1 cellular context compared by ENCODE assay signal in genomic region chr5:118987988-118988945, GRCh38.
TF ChIP-seq lines count a peak whose summit lies in the region.

Gene DTWD2, minus strand, starts transcription at chr5:118988547. Its CDS starts 36 bp downstream, at chr5:118988511.

TF ChIP-seq in HEK293, 187 proteins besides CTCF, POLR2A, EP300 and RAD21 (continued from another document and continues in another):
- TF ChIP-seq PRDM2 (tag by site-specific recombination; IDR thresholded peaks at IDR 0.05; ENCODE audit: borderline replicate concordance) = no peak
- no peak for TF ChIP-seq ZNF473 (tag by site-specific recombination; IDR thresholded peaks at IDR 0.05)
- no peak for TF ChIP-seq ZNF366 (tag by site-specific recombination; conservative IDR thresholded peaks at IDR 0.05)
- TF ChIP-seq ZNF184 (tag by site-specific recombination; IDR thresholded peaks at IDR 0.05) = no peak
- no peak for TF ChIP-seq ZSCAN4 (tag by site-specific recombination; IDR thresholded peaks at IDR 0.05)
- TF ChIP-seq ZXDB (tag by site-specific recombination; IDR thresholded peaks at IDR 0.05) = peak; percentile 76
- peak; percentile 76; the same call in 1 of the 2 replicates for TF ChIP-seq ZNF600 (tag by site-specific recombination; IDR thresholded peaks at IDR 0.05)
- no peak; the same call in 1 of the 2 replicates for TF ChIP-seq EGR2 (tag by site-specific recombination; IDR thresholded peaks at IDR 0.05; ENCODE audit: low read depth)
- no peak for TF ChIP-seq ZNF670 (tag by site-specific recombination; IDR thresholded peaks at IDR 0.05; ENCODE audit: low read depth)
- no peak for TF ChIP-seq AEBP2 (tag by site-specific recombination; IDR thresholded peaks at IDR 0.05; ENCODE audit: borderline replicate concordance)
- peak; percentile 82; the same call in 1 of the 2 replicates for TF ChIP-seq ZNF221 (tag by site-specific recombination; IDR thresholded peaks at IDR 0.05; ENCODE audit: borderline replicate concordance)
- TF ChIP-seq ZNF791 (tag by site-specific recombination; IDR thresholded peaks at IDR 0.05) = no peak
- no peak for TF ChIP-seq FEZF1 (tag by site-specific recombination; IDR thresholded peaks at IDR 0.05)
- no peak for TF ChIP-seq ZNF26 (tag by site-specific recombination; IDR thresholded peaks at IDR 0.05)
- 0 out of 2 replicates have a peak, but pooled peaks have one; percentile 26 for TF ChIP-seq ZSCAN5A (tag by site-specific recombination; IDR thresholded peaks at IDR 0.05)
- no peak for TF ChIP-seq ZNF433 (tag by site-specific recombination; IDR thresholded peaks at IDR 0.05; ENCODE audit: low read depth)
- TF ChIP-seq ZNF596 (tag by site-specific recombination; IDR thresholded peaks at IDR 0.05) = no peak
- TF ChIP-seq ZNF174 (tag by site-specific recombination; IDR thresholded peaks at IDR 0.05) = no peak
- peak; percentile 57 for TF ChIP-seq ZNF654 (tag by site-specific recombination; IDR thresholded peaks at IDR 0.05; ENCODE audit: low read depth)
- no peak; the same call in none of the 2 replicates for TF ChIP-seq ZBTB11 (tag by site-specific recombination; conservative IDR thresholded peaks at IDR 0.05; ENCODE audit: low read depth)
- TF ChIP-seq HOXC10 (CRISPR knock-in tag; IDR thresholded peaks at IDR 0.05) = no peak
- TF ChIP-seq KLF1 (tag by site-specific recombination; IDR thresholded peaks at IDR 0.05) = 0 out of 2 replicates have a peak, but pooled peaks have one; percentile 40
- peak; percentile 29; the same call in 1 of the 2 replicates for TF ChIP-seq ZNF37A (tag by site-specific recombination; IDR thresholded peaks at IDR 0.05)
- no peak for TF ChIP-seq ZNF350 (tag by site-specific recombination; IDR thresholded peaks at IDR 0.05)
- no peak for TF ChIP-seq ZNF140 (tag by site-specific recombination; IDR thresholded peaks at IDR 0.05)
- TF ChIP-seq KLF9 (tag by site-specific recombination; IDR thresholded peaks at IDR 0.05; ENCODE audit: low read depth) = peak; percentile 68
- no peak for TF ChIP-seq ZNF639 (tag by site-specific recombination; IDR thresholded peaks at IDR 0.05)
- TF ChIP-seq ZNF776 (tag by site-specific recombination; IDR thresholded peaks at IDR 0.05; ENCODE audit: borderline replicate concordance) = no peak
- TF ChIP-seq ZNF324 (tag by site-specific recombination; IDR thresholded peaks at IDR 0.05) = 0 out of 2 replicates have a peak, but pooled peaks have one; percentile 53
- TF ChIP-seq ZNF426 (tag by site-specific recombination; IDR thresholded peaks at IDR 0.05) = no peak
- TF ChIP-seq ZNF132 (tag by site-specific recombination; IDR thresholded peaks at IDR 0.05; ENCODE audit: borderline replicate concordance) = no peak
- TF ChIP-seq ZNF202 (tag by site-specific recombination; IDR thresholded peaks at IDR 0.05; ENCODE audit: borderline replicate concordance) = no peak
- TF ChIP-seq TCF7L2 (IDR thresholded peaks at IDR 0.05; ENCODE audit: borderline replicate concordance, low read depth, low read length) = no peak
- TF ChIP-seq HOXD13 (CRISPR knock-in tag; IDR thresholded peaks at IDR 0.05; ENCODE audit: borderline replicate concordance) = no peak
- TF ChIP-seq ZBTB20 (tag by site-specific recombination; IDR thresholded peaks at IDR 0.05) = peak; percentile 45; the same call in 1 of the 2 replicates
- no peak for TF ChIP-seq ZNF510 (tag by site-specific recombination; IDR thresholded peaks at IDR 0.05; ENCODE audit: insufficient replicate concordance)
- TF ChIP-seq ZNF248 (tag by site-specific recombination; IDR thresholded peaks at IDR 0.05) = no peak
- no peak for TF ChIP-seq ZNF645 (tag by site-specific recombination; IDR thresholded peaks at IDR 0.05)
- peak; percentile 2; the same call in 1 of the 2 replicates for TF ChIP-seq TRIM28 (IDR thresholded peaks at IDR 0.05; ENCODE audit: borderline replicate concordance, low read length)
- no peak for TF ChIP-seq ZNF704 (tag by site-specific recombination; IDR thresholded peaks at IDR 0.05)
- no peak for TF ChIP-seq BCL6B (tag by site-specific recombination; IDR thresholded peaks at IDR 0.05)
